In genomic region chr14:69535230-69535848, GRCh38 we compare ENCODE assay signal across 9 cellular contexts. TPM values are rescaled to one million over a fixed set of nuclear protein-coding genes. Genes with fewer than 3 reads are reported as not detected.
A peak's percentile ranks its signal among the peaks of the same experiment; 100 is the strongest.
DNase-seq lines count a peak whose midpoint lies in the region; ATAC-seq, FAIRE-seq and TF ChIP-seq lines count a peak whose summit lies in the region.
"Had no signal": no experiment of that assay in that cellular context is flagged by ENCODE, and none has a peak within 500 bp of the region (broad histone marks: within the 10 kb centered on the region; RNA-seq: fewer than 3 reads in every experiment).

No MANE protein-coding gene starts in this region.

- peak; percentile 88 for TF ChIP-seq CTCF in AG10803 (conservative IDR thresholded peaks at IDR 0.05; ENCODE audit: low read length)

- no peak for ATAC-seq in GM18502 (IDR thresholded peaks at IDR 0.05; ENCODE audit: poor library complexity, unreplicated experiment)

- peak; percentile 54 for DNase-seq in AG10803 (ENCODE audit: low read depth)
- peak; percentile 81 for DNase-seq in HuH-7.5 (ENCODE audit: low spot score)
- peak; percentile 17 for DNase-seq in RCC 7860 (ENCODE audit: low spot score)
- DNase-seq in fibroblast of gingiva (ENCODE audit: low read depth), result peak; percentile 43
- peak; percentile 11 for DNase-seq in occipital lobe (lab: John Stamatoyannopoulos, UW)
- DNase-seq in effector CD4-positive, alpha-beta T cell, result no peak
- DNase-seq in MV-4-11 (lab: John Stamatoyannopoulos, UW), result no peak

- FAIRE-seq in RCC 7860 (lab: Jason Lieb, UNC), result no peak
- FAIRE-seq: GM18507 had no signal

- no peak overlapping the region for H3K4me3 ChIP-seq in AG10803 (ENCODE audit: low read length)

RNA-seq across cellular contexts. Expression of gene CCDC177, which starts 39.3 kb away (rescaled TPM):
- total RNA-seq in occipital lobe, result 6.9 TPM

RNA-seq across cellular contexts. Expression of gene PLEKHD1, which starts 50.8 kb away (rescaled TPM):
- 0.16 TPM for total RNA-seq in occipital lobe

Comparison
In these comparisons a context has a peak if more than half of its experiments do, and no peak if none do; other contexts are left out.
1. DNase-seq: peak in AG10803 (single experiment), HuH-7.5 (single experiment), RCC 7860 (single experiment), fibroblast of gingiva (single experiment) and occipital lobe (single experiment); none in effector CD4-positive, alpha-beta T cell (single experiment) and MV-4-11 (single experiment).